23 cellular contexts compared by ENCODE assay signal in the genomic region with DNA sequence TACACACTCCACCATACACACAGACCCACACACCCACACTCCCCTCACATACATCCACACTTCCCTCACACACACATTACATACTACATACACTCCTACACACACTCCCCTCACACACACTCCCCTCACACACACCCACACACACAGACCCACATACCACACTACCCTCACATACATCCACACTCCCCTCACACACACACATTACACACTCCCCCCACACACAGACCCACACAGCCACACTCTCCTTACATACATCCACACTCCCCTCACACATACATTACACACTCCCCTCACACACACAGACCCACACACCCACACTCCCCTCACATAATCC. TPM values are rescaled to one million over a fixed set of nuclear protein-coding genes. Genes with fewer than 3 reads are reported as not detected.
DNase-seq lines count a peak whose midpoint lies in the region; ATAC-seq, FAIRE-seq and TF ChIP-seq lines count a peak whose summit lies in the region.
"Had no signal": no experiment of that assay in that cellular context is flagged by ENCODE, and none has a peak within 500 bp of the region (broad histone marks: within the 10 kb centered on the region; RNA-seq: fewer than 3 reads in every experiment).

No MANE protein-coding gene starts in this region.

- H4K5ac ChIP-seq in H1 (ENCODE audit: insufficient read length, low read depth, low read length): no peak overlapping the region

- POLR2A ChIA-PET in CD4-positive, alpha-beta T cell (lab: Charles Lee): interaction anchor here (2.7 kb wide), 1 partner anchor 7 kb away, joined by 29 read pairs; no protein-coding TSS in a partner anchor
- POLR2A ChIA-PET in HEK293 (lab: Yijun Ruan, JAX): no interaction called here
- POLR2A ChIA-PET in H1 (lab: Charles Lee; ENCODE audit: partially characterized antibody): no interaction called here

- intact Hi-C loops in CD4-positive, alpha-beta T cell (cut with DNase I, micrococcal nuclease): loop anchor here in 1 of 2 experiments (5.0 kb wide), 1 partner anchor 65 kb away; no protein-coding TSS in a partner anchor

- H3K36me3 Mint-ChIP-seq in CD4-positive, alpha-beta T cell (ENCODE audit: low read depth): peaks cover 80% of the 10 kb centered on the region

- no peak for ATAC-seq in CD4-positive, alpha-beta T cell (ENCODE audit: poor library complexity)
- ATAC-seq in GM21619 (IDR thresholded peaks at IDR 0.05; ENCODE audit: unreplicated experiment) (no peak), GM18511 (IDR thresholded peaks at IDR 0.05; ENCODE audit: unreplicated experiment) (no peak)

- no peak for TF ChIP-seq CTCF in CD4-positive, alpha-beta T cell (IDR thresholded peaks at IDR 0.05)
- TF ChIP-seq CTCF in HEK293 (tag by site-specific recombination; IDR thresholded peaks at IDR 0.05) (no peak), H1 (IDR thresholded peaks at IDR 0.05; ENCODE audit: control extremely low read depth in 1 of 3, insufficient read depth in 1 of 3, low read depth in 1 of 3, low read length in 3 of 3) (no peak), osteoblast (IDR thresholded peaks at IDR 0.05; ENCODE audit: extremely low read depth, low read depth, low read length) (no peak)

- no peak overlapping the region for H2BK5ac ChIP-seq in H1 (ENCODE audit: low read depth, low read length)

- H3K4me2 ChIP-seq in H1 (ENCODE audit: insufficient read depth in 1 of 2, low read depth in 2 of 2, low read length in 2 of 2): no peak overlapping the region
- H3K4me2 ChIP-seq in osteoblast (ENCODE audit: insufficient read depth, low read length): no peak overlapping the region
- H3K4me2 ChIP-seq: SK-N-SH had no signal

- no peak for DNase-seq in CD4-positive, alpha-beta T cell
- DNase-seq in H1 (ENCODE audit: low read depth in 1 of 2, low spot score in 2 of 2): no peak
- DNase-seq in osteoblast (ENCODE audit: insufficient read length, low spot score, missing footprints): peak; percentile 58
- DNase-seq in NCI-H1436 (lab: John Stamatoyannopoulos, UW): no peak
- DNase-seq: Calu3, DMS153, DND-41, H7, Kasumi-1, MV-4-11, NCI-H146, NCI-H1930, NCI-H2107, NCI-H524, NCI-H774, SIG-M5, SK-N-SH had no signal

- H2BK15ac ChIP-seq in H1 (ENCODE audit: low read length): no peak overlapping the region

- TF ChIP-seq POLR2A in H1 (IDR thresholded peaks at IDR 0.05; ENCODE audit: control extremely low read depth in 1 of 2, low read depth in 2 of 2, low read length in 2 of 2): no peak

- no peaks in the 10 kb centered on the region for H3K79me1 ChIP-seq in H1 (ENCODE audit: low read depth, low read length)

- no peak for FAIRE-seq in H1 (lab: Jason Lieb, UNC)
- FAIRE-seq: GM12892, GM19239, RCC 7860 had no signal

- H3K23ac ChIP-seq in H1 (ENCODE audit: insufficient read length): no peak overlapping the region

- no peak overlapping the region for H3K4me3 Mint-ChIP-seq in CD4-positive, alpha-beta T cell

- no peak overlapping the region for H3K56ac ChIP-seq in H1 (replicated peaks; ENCODE audit: insufficient read length, low read depth, low read length)

- no peak overlapping the region for H4K91ac ChIP-seq in H1 (replicated peaks; ENCODE audit: insufficient read length, low read length)

- H3K79me2 ChIP-seq in H1 (ENCODE audit: control insufficient read depth in 1 of 2, insufficient read depth in 2 of 2, low read length in 2 of 2): no peaks in the 10 kb centered on the region
- H3K79me2 ChIP-seq in osteoblast (ENCODE audit: insufficient read depth, low read length): no peaks in the 10 kb centered on the region

- no peak overlapping the region for H3K9ac ChIP-seq in H1 (replicated peaks in 1 of 4; ENCODE audit: extremely low read depth in 1 of 4, low read depth in 3 of 4, low read length in 3 of 4)
- H3K9ac ChIP-seq: SK-N-SH had no signal

- no peaks in the 10 kb centered on the region for H3K36me3 ChIP-seq in HEK293 (ENCODE audit: control insufficient read depth in 2 of 2, insufficient read depth in 1 of 2, low read length in 2 of 2)
- no peaks in the 10 kb centered on the region for H3K36me3 ChIP-seq in H1 (ENCODE audit: control insufficient read depth in 2 of 4, insufficient read depth in 4 of 4, low read length in 3 of 4)
- no peaks in the 10 kb centered on the region for H3K36me3 ChIP-seq in osteoblast (ENCODE audit: insufficient read depth, low read length)

- H3K14ac ChIP-seq in H1 (ENCODE audit: insufficient read length): no peak overlapping the region

- no peak overlapping the region for H2BK120ac ChIP-seq in H1 (replicated peaks; ENCODE audit: low read depth, low read length)

- 0 out of 2 replicates have a peak overlapping the region, but pooled peaks have one; percentile 86 for H2AK5ac ChIP-seq in H1 (ENCODE audit: low read depth, low read length)

- CTCF ChIA-PET in CD4-positive, alpha-beta T cell (lab: Charles Lee): interaction anchor here (1.3 kb wide), 1 partner anchor 13 kb away, joined by 3 read pairs; no protein-coding TSS in a partner anchor
- CTCF ChIA-PET in HEK293 (lab: Yijun Ruan, JAX): no interaction called here
- CTCF ChIA-PET in H1 (lab: Charles Lee; ENCODE audit: partially characterized antibody): no interaction called here

- H3K27ac ChIP-seq in CD4-positive, alpha-beta T cell (ENCODE audit: low read depth, low read length): peak overlapping the region; percentile 23
- H3K27ac ChIP-seq in HEK293 (ENCODE audit: extremely low read depth, low read depth, low read length) (no peak overlapping the region), H1 (ENCODE audit: low read depth, low read length) (no peak overlapping the region), osteoblast (ENCODE audit: low read depth, low read length) (no peak overlapping the region)

- no peak for TF ChIP-seq RAD21 in H1 (IDR thresholded peaks at IDR 0.05 in 1 of 2, conservative IDR thresholded peaks at IDR 0.05 in 1 of 2; ENCODE audit: low read depth in 2 of 2, low read length in 2 of 2)

- H3K9me3 ChIP-seq in CD4-positive, alpha-beta T cell (ENCODE audit: control insufficient read depth, low read length): no peaks in the 10 kb centered on the region
- H3K9me3 ChIP-seq in HEK293 (ENCODE audit: control insufficient read depth, insufficient read depth, low read depth, low read length) (no peaks in the 10 kb centered on the region), H1 (ENCODE audit: insufficient read depth in 2 of 2, low read depth in 1 of 2, low read length in 1 of 2) (no peaks in the 10 kb centered on the region), osteoblast (ENCODE audit: low read depth, low read length) (no peaks in the 10 kb centered on the region)
- H3K9me3 ChIP-seq: SK-N-SH had no signal

- no peak overlapping the region for H2AFZ ChIP-seq in H1 (ENCODE audit: low read length)
- H2AFZ ChIP-seq in osteoblast (ENCODE audit: low read length): no peak overlapping the region

- peaks cover 23% of the 10 kb centered on the region; the same call in 1 of the 2 replicates for H3K23me2 ChIP-seq in H1 (ENCODE audit: low read depth, low read length)

- H3K4me3 ChIP-seq in HEK293 (ENCODE audit: low read depth, low read length) (no peak overlapping the region), H1 (ENCODE audit: extremely low read depth in 1 of 4, insufficient read depth in 2 of 4, low read depth in 3 of 4, low read length in 4 of 4) (no peak overlapping the region), osteoblast (ENCODE audit: insufficient read depth, low read length) (no peak overlapping the region)

- H3K27me3 Mint-ChIP-seq in CD4-positive, alpha-beta T cell: no peaks in the 10 kb centered on the region

- no peak overlapping the region for H3K18ac ChIP-seq in H1 (ENCODE audit: extremely low read depth, low read length)

- H2BK12ac ChIP-seq in H1 (ENCODE audit: low read depth, low read length): no peak overlapping the region; the same call in 1 of the 2 replicates

- H4K20me1 ChIP-seq in H1 (replicated peaks in 1 of 2; ENCODE audit: control insufficient read depth in 1 of 2, insufficient read depth in 2 of 2, low read length in 2 of 2): peaks cover 0 to 9% of the 10 kb centered on the region in 2 experiments
- no peaks in the 10 kb centered on the region for H4K20me1 ChIP-seq in osteoblast (ENCODE audit: insufficient read depth, low read length)

- H3K4me1 ChIP-seq in HEK293 (ENCODE audit: control insufficient read depth, insufficient read depth, low read length) (peaks cover 28% of the 10 kb centered on the region), H1 (replicated peaks in 1 of 4; ENCODE audit: control insufficient read depth in 3 of 4, insufficient read depth in 4 of 4, low read length in 3 of 4) (peaks cover 0 to 5% (median 3%) of the 10 kb centered on the region in 4 experiments; a peak in 5 of 7 replicates), osteoblast (ENCODE audit: insufficient read depth, low read length) (no peaks in the 10 kb centered on the region)

- H3K9me3 Mint-ChIP-seq in CD4-positive, alpha-beta T cell: no peaks in the 10 kb centered on the region

- H4K8ac ChIP-seq in H1 (ENCODE audit: extremely low read depth, insufficient read depth, low read length): no peak overlapping the region

- H3K27ac Mint-ChIP-seq in CD4-positive, alpha-beta T cell: peak overlapping the region; percentile 95

- no peak for TF ChIP-seq EP300 in H1 (IDR thresholded peaks at IDR 0.05; ENCODE audit: borderline replicate concordance in 1 of 2, low read depth in 2 of 2, low read length in 2 of 2)

- peaks cover 67% of the 10 kb centered on the region for H3K4me1 Mint-ChIP-seq in CD4-positive, alpha-beta T cell (ENCODE audit: low read depth)

- no peaks in the 10 kb centered on the region for H3K27me3 ChIP-seq in CD4-positive, alpha-beta T cell (ENCODE audit: control insufficient read depth, insufficient read depth, low read length)
- no peaks in the 10 kb centered on the region for H3K27me3 ChIP-seq in H1 (replicated peaks in 1 of 4; ENCODE audit: control insufficient read depth in 3 of 4, extremely low read depth in 1 of 4, insufficient read depth in 3 of 4, low read length in 3 of 4)
- no peaks in the 10 kb centered on the region for H3K27me3 ChIP-seq in osteoblast (ENCODE audit: insufficient read depth, low read length)

- H3K4ac ChIP-seq in H1 (replicated peaks; ENCODE audit: insufficient read length, low read depth, low read length): no peak overlapping the region

- H2BK20ac ChIP-seq in H1 (ENCODE audit: low read length): no peak overlapping the region

RNA-seq across cellular contexts. Expression of a gene that starts 32.6 kb away (rescaled TPM):
- total RNA-seq in CD4-positive, alpha-beta T cell: 10 to 100 TPM; 25.3 to 25.7 TPM
- 77.4 and 77.6 TPM in 2 replicates for total RNA-seq in H1 (2021; fragmentation: NEBNext Ultra II Directional; extraction: Animal tissue kit (Norgen Biotek cat#: 25700))
- polyA plus RNA-seq in H1 (2011; rRNA removed): 43.0 and 67.3 TPM in 2 replicates
- 36.6 TPM for polyA plus RNA-seq in H1 (2011; cell fraction: cytosol; rRNA removed)
- 58.6 TPM for polyA plus RNA-seq in H1 (2011; cell fraction: nucleus; rRNA removed)
- 72.8 to 99.4 TPM (median 83.9 TPM) in 4 replicates for polyA plus RNA-seq in H1 (2012, experiment 1 of 2)
- polyA plus RNA-seq in H1 (2012, experiment 2 of 2): 89.8 TPM
- 103 TPM for polyA plus RNA-seq in H1 (2013, experiment 1 of 2)
- polyA plus RNA-seq in H1 (2013, experiment 2 of 2): 109 TPM
- 25.4 and 44.6 TPM in 2 replicates for polyA minus RNA-seq in H1 (2011; rRNA and poly(A)+ RNA removed)
- 47.6 TPM for polyA minus RNA-seq in H1 (2011; cell fraction: cytosol; rRNA and poly(A)+ RNA removed)
- 23.2 TPM for polyA minus RNA-seq in H1 (2011; cell fraction: nucleus; rRNA and poly(A)+ RNA removed)
- total RNA-seq in osteoblast: 33.7 and 45.1 TPM in 2 replicates

RNA-seq across cellular contexts. Expression of a gene that starts 52.4 kb away (rescaled TPM):
- total RNA-seq in CD4-positive, alpha-beta T cell: 10 to 100 TPM; 25.5 to 28.0 TPM
- total RNA-seq in H1 (2021; fragmentation: NEBNext Ultra II Directional; extraction: Animal tissue kit (Norgen Biotek cat#: 25700)): 20.8 and 23.1 TPM in 2 replicates
- polyA plus RNA-seq in H1 (2011; rRNA removed): 23.1 and 39.9 TPM in 2 replicates
- polyA plus RNA-seq in H1 (2011; cell fraction: cytosol; rRNA removed): 25.9 TPM
- polyA plus RNA-seq in H1 (2011; cell fraction: nucleus; rRNA removed): 27.3 TPM
- polyA plus RNA-seq in H1 (2012, experiment 1 of 2): 20.5 to 26.2 TPM (median 22.8 TPM) in 4 replicates
- 21.2 TPM for polyA plus RNA-seq in H1 (2012, experiment 2 of 2)
- 17.5 TPM for polyA plus RNA-seq in H1 (2013, experiment 1 of 2)
- 15.3 TPM for polyA plus RNA-seq in H1 (2013, experiment 2 of 2)
- 23.2 and 27.4 TPM in 2 replicates for polyA minus RNA-seq in H1 (2011; rRNA and poly(A)+ RNA removed)
- polyA minus RNA-seq in H1 (2011; cell fraction: cytosol; rRNA and poly(A)+ RNA removed): 10.6 TPM
- polyA minus RNA-seq in H1 (2011; cell fraction: nucleus; rRNA and poly(A)+ RNA removed): 16.7 TPM
- 46.6 and 47.4 TPM in 2 replicates for total RNA-seq in osteoblast
